In the genomic region with DNA sequence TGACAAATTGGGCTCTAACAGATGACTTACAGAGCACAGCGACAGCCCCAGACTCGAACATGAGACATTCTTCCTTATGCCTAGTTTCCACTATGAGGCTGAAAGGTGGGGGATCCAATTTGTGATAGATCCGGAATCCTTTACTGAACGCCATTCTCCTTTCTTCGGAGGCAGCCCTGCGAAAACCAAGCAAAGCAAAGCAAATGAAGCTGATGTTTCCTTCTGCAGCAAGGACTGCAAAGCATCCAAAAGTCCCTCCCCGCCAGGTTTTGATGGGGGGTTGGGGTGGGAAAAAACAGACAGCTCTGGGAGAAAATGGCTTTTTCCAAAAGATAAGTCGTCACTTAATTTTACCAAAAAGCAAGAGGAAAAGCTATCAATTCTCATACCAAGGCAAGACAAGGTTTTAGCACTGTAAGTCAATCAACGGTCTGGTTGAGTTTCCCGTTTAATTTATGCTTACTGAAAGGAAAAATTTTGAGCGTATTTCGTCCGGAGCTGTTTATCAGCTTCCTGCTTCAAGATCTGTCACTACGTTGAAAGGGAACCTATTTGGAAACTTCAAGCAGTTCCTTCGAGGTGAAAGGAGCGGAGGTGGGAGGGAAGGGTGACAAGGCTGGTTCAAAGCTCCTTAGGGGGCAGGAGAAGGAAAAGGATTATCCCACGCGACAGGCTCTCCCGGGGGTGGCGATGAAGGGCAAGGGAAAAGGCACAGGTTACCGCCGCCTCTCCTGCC, we compare ENCODE assay signal across 8 cellular contexts. TPM values are rescaled to one million over a fixed set of nuclear protein-coding genes. Genes with fewer than 3 reads are reported as not detected.
DNase-seq lines count a peak whose midpoint lies in the region; ATAC-seq and TF ChIP-seq lines count a peak whose summit lies in the region.

No MANE protein-coding gene starts in this region.

- WGBS in esophagus muscularis mucosa: 1% methylated on average over 22 of the region's 22 CpGs

- TF ChIP-seq EP300 in esophagus muscularis mucosa (IDR thresholded peaks at IDR 0.05): no peak

- H3K27me3 ChIP-seq in esophagus muscularis mucosa (no peaks in the 10 kb centered on the region), vagina (no peaks in the 10 kb centered on the region)

- H3K4me1 ChIP-seq in esophagus muscularis mucosa: peaks cover 12 to 25% (median 21%) of the 10 kb centered on the region in 4 donors
- H3K4me1 ChIP-seq in vagina: peaks cover 22% of the 10 kb centered on the region

- intact Hi-C loops in esophagus muscularis mucosa (cut with DNase I) (loop anchor here (5.0 kb wide), 2 partner anchors 45 to 115 kb away; a partner anchor contains a TSS), vagina (cut with DNase I) (no loop called here)

- DNase-seq in activated effector memory CD4-positive, alpha-beta T cell treated with anti-CD3 and anti-CD28 coated beads, Interleukin-2, amount 50 U/mL, for 16 hours: peak; percentile 67
- DNase-seq in activated effector memory CD4-positive, alpha-beta T cell treated with Interleukin-2 at 50 U/mL for 16 hours: no peak
- DNase-seq in NAMALWA (ENCODE audit: low spot score): peak; percentile 40
- DNase-seq in activated CD4-positive, alpha-beta T cell treated with anti-CD3 and anti-CD28 coated beads, Interleukin-2, amount 50 U/mL, for 1 hour: peak; percentile 6
- DNase-seq in esophagus muscularis mucosa (ENCODE audit: extremely low spot score): no peak
- DNase-seq in myocyte (ENCODE audit: low read depth): peak; percentile 44
- no peak for DNase-seq in vagina (ENCODE audit: extremely low spot score in 2 of 2)

- ATAC-seq in HG02840 (IDR thresholded peaks at IDR 0.05; ENCODE audit: low FRiP score, unreplicated experiment): no peak

- TF ChIP-seq CTCF in esophagus muscularis mucosa (IDR thresholded peaks at IDR 0.05) (no peak), vagina (IDR thresholded peaks at IDR 0.05) (no peak)

- H3K36me3 ChIP-seq in esophagus muscularis mucosa (peaks cover 0 to 15% (median 4%) of the 10 kb centered on the region in 4 donors), vagina (peaks cover 0 to 5% of the 10 kb centered on the region in 2 donors)

- TF ChIP-seq POLR2A in esophagus muscularis mucosa (IDR thresholded peaks at IDR 0.05; ENCODE audit: low read depth): no peak
- no peak for TF ChIP-seq POLR2A in vagina (IDR thresholded peaks at IDR 0.05)

- H3K27ac ChIP-seq in esophagus muscularis mucosa (replicated peaks in 1 of 4) (peak overlapping the region; percentile 88 to 97 (median 96)), vagina (peak overlapping the region; percentile 91)

- H3K4me3 ChIP-seq in esophagus muscularis mucosa: peak overlapping the region; percentile 89 to 98 (median 94)
- H3K4me3 ChIP-seq in vagina: peak overlapping the region; percentile 67 to 98

- H3K9me3 ChIP-seq in esophagus muscularis mucosa: no peaks in the 10 kb centered on the region
- H3K9me3 ChIP-seq in vagina: no peaks in the 10 kb centered on the region

RNA-seq across cellular contexts. Expression of a gene that starts 0.9 kb away (rescaled TPM):
- total RNA-seq in esophagus muscularis mucosa (1 to 10 TPM; 8.1 to 9.4 (median 8.5) TPM), myocyte (4.1 and 11.5 TPM in 2 replicates), vagina (22.8 TPM)
- 3.7 TPM for polyA plus RNA-seq in myocyte (2012)

RNA-seq across cellular contexts. Expression of a gene that starts 44.6 kb away (rescaled TPM):
- 10 to 100 TPM; 21.4 to 40.3 (median 24.5) TPM for total RNA-seq in esophagus muscularis mucosa
- 28.5 and 29.6 TPM in 2 replicates for total RNA-seq in myocyte
- polyA plus RNA-seq in myocyte (2012): 7.2 TPM
- 55.0 TPM for total RNA-seq in vagina

Comparison
In these comparisons a context has a peak if more than half of its experiments do, and no peak if none do; other contexts are left out.
1. DNase-seq: peak in activated effector memory CD4-positive, alpha-beta T cell treated with anti-CD3 and anti-CD28 coated beads, Interleukin-2, amount 50 U/mL, for 16 hours (single experiment), NAMALWA (single experiment), activated CD4-positive, alpha-beta T cell treated with anti-CD3 and anti-CD28 coated beads, Interleukin-2, amount 50 U/mL, for 1 hour (single experiment) and myocyte (single experiment); none in activated effector memory CD4-positive, alpha-beta T cell treated with Interleukin-2 at 50 U/mL for 16 hours (single experiment), esophagus muscularis mucosa (single experiment) and vagina (0 of 2).